Comparison of ENCODE assay signal across 9 cellular contexts in genomic region chr22:22210375-22210774, GRCh38. TPM values are rescaled to one million over a fixed set of nuclear protein-coding genes. Genes with fewer than 3 reads are reported as not detected.
DNase-seq lines count a peak whose midpoint lies in the region; ATAC-seq and TF ChIP-seq lines count a peak whose summit lies in the region.
"Had no signal": no experiment of that assay in that cellular context is flagged by ENCODE, and none has a peak within 500 bp of the region (broad histone marks: within the 10 kb centered on the region; RNA-seq: fewer than 3 reads in every experiment).

No MANE protein-coding gene starts in this region.

- no peak overlapping the region for H3K27ac ChIP-seq in SK-N-SH (ENCODE audit: low read depth in 2 of 2, low read length in 1 of 2)

- no peak overlapping the region for H3K4me3 ChIP-seq in SK-N-SH (ENCODE audit: low read depth in 2 of 2, low read length in 1 of 2)

- H3K9me2 ChIP-seq in SK-N-SH: no peaks in the 10 kb centered on the region

- H3K4me2 ChIP-seq in SK-N-SH: peak overlapping the region; percentile 18; the same call in 1 of the 2 replicates

- no peak overlapping the region for H3K9ac ChIP-seq in SK-N-SH

- no peak for TF ChIP-seq RAD21 in SK-N-SH (IDR thresholded peaks at IDR 0.05; ENCODE audit: low read length)

- no peak; the same call in 2 of the 3 replicates for ATAC-seq in SK-N-SH treated with all-trans-retinoic acid at 6 μM for 48 hours

- no peak overlapping the region for H2AFZ ChIP-seq in SK-N-SH (ENCODE audit: low read depth)

- CTCF ChIA-PET in SK-N-SH (lab: Yijun Ruan, JAX): interaction anchor here (0.7 to 7.8 kb wide), 5 partner anchors 9 to 645 kb away, joined by 3 to 55 read pairs (median 3); no protein-coding TSS in a partner anchor
- CTCF ChIA-PET in activated CD4-positive, alpha-beta memory T cell treated with anti-CD3 and anti-CD28 coated beads, Interleukin-2, amount 10 ng/mL, durations not matched to agents 7 days and 5 days (lab: Charles Lee): interaction anchor here (0.6 to 8.6 kb wide), 4 partner anchors 13 to 367 kb away, joined by 3 to 153 read pairs (median 4); no protein-coding TSS in a partner anchor

- 15% methylated on average over 4 of the region's 4 CpGs for WGBS in SK-N-SH (ENCODE audit: low lambda C conversion rate)

- peaks cover 0 to 6% of the 10 kb centered on the region in 2 experiments; a peak in 1 of 4 replicates for H3K4me1 ChIP-seq in SK-N-SH (ENCODE audit: control insufficient read depth in 1 of 2, insufficient read depth in 2 of 2, low read depth in 1 of 2, low read length in 1 of 2)

- H3K36me3 ChIP-seq in SK-N-SH (replicated peaks in 1 of 2; ENCODE audit: control insufficient read depth in 1 of 2, insufficient read depth in 2 of 2, low read length in 1 of 2): no peaks in the 10 kb centered on the region

- POLR2A ChIA-PET in SK-N-SH (lab: Yijun Ruan, JAX): no interaction called here
- POLR2A ChIA-PET in activated CD4-positive, alpha-beta memory T cell treated with anti-CD3 and anti-CD28 coated beads, Interleukin-2, amount 10 ng/mL, durations not matched to agents 7 days and 5 days (lab: Charles Lee): interaction anchor here (0.9 to 2.0 kb wide), 6 partner anchors 9 to 100 kb away, joined by 3 to 8 read pairs (median 5); no protein-coding TSS in a partner anchor

- H3K4me3 Mint-ChIP-seq in activated CD4-positive, alpha-beta memory T cell treated with anti-CD3 and anti-CD28 coated beads, Interleukin-2, amount 10 ng/mL, durations not matched to agents 7 days and 5 days: peak overlapping the region; percentile 38
- peak overlapping the region; percentile 19 for H3K4me3 Mint-ChIP-seq in stimulated activated naive CD8-positive, alpha-beta T cell treated with anti-CD3 and anti-CD28 coated beads, Interleukin-15, Interleukin-2, amounts not matched to agents 100 ng/mL and 50 ng/mL, for 24 hours
- H3K4me3 Mint-ChIP-seq: dendritic cell treated with granulocyte-macrophage colony-stimulating factor and Interleukin-4, amounts not matched to agents 40 ng/mL and 50 ng/mL, for 4 days had no signal

- H4K20me1 ChIP-seq in SK-N-SH (ENCODE audit: insufficient read depth): no peaks in the 10 kb centered on the region

- no peaks in the 10 kb centered on the region for H3K9me3 ChIP-seq in SK-N-SH

- H3K27ac Mint-ChIP-seq in activated CD4-positive, alpha-beta memory T cell treated with anti-CD3 and anti-CD28 coated beads, Interleukin-2, amount 10 ng/mL, durations not matched to agents 7 days and 5 days: peak overlapping the region; percentile 95
- peak overlapping the region; percentile 91 for H3K27ac Mint-ChIP-seq in stimulated activated naive CD8-positive, alpha-beta T cell treated with anti-CD3 and anti-CD28 coated beads, Interleukin-15, Interleukin-2, amounts not matched to agents 100 ng/mL and 50 ng/mL, for 24 hours
- H3K27ac Mint-ChIP-seq: dendritic cell treated with granulocyte-macrophage colony-stimulating factor and Interleukin-4, amounts not matched to agents 40 ng/mL and 50 ng/mL, for 4 days had no signal

- TF ChIP-seq CTCF in SK-N-SH (IDR thresholded peaks at IDR 0.05): no peak

- H3K27me3 Mint-ChIP-seq in activated CD4-positive, alpha-beta memory T cell treated with anti-CD3 and anti-CD28 coated beads, Interleukin-2, amount 10 ng/mL, durations not matched to agents 7 days and 5 days: no peaks in the 10 kb centered on the region
- peaks cover 3% of the 10 kb centered on the region for H3K27me3 Mint-ChIP-seq in stimulated activated naive CD8-positive, alpha-beta T cell treated with anti-CD3 and anti-CD28 coated beads, Interleukin-15, Interleukin-2, amounts not matched to agents 100 ng/mL and 50 ng/mL, for 24 hours

- H3K4me1 Mint-ChIP-seq in activated CD4-positive, alpha-beta memory T cell treated with anti-CD3 and anti-CD28 coated beads, Interleukin-2, amount 10 ng/mL, durations not matched to agents 7 days and 5 days: peaks cover 43% of the 10 kb centered on the region
- peaks cover 48% of the 10 kb centered on the region for H3K4me1 Mint-ChIP-seq in stimulated activated naive CD8-positive, alpha-beta T cell treated with anti-CD3 and anti-CD28 coated beads, Interleukin-15, Interleukin-2, amounts not matched to agents 100 ng/mL and 50 ng/mL, for 24 hours (ENCODE audit: low read depth)

- no peaks in the 10 kb centered on the region for H3K36me3 Mint-ChIP-seq in activated CD4-positive, alpha-beta memory T cell treated with anti-CD3 and anti-CD28 coated beads, Interleukin-2, amount 10 ng/mL, durations not matched to agents 7 days and 5 days (ENCODE audit: low read depth)
- H3K36me3 Mint-ChIP-seq in stimulated activated naive CD8-positive, alpha-beta T cell treated with anti-CD3 and anti-CD28 coated beads, Interleukin-15, Interleukin-2, amounts not matched to agents 100 ng/mL and 50 ng/mL, for 24 hours (ENCODE audit: low read depth): no peaks in the 10 kb centered on the region

- TF ChIP-seq EP300 in SK-N-SH (IDR thresholded peaks at IDR 0.05; ENCODE audit: borderline replicate concordance in 1 of 2, low read depth in 1 of 2, low read length in 1 of 2): no peak

- H3K79me2 ChIP-seq in SK-N-SH (ENCODE audit: insufficient read depth): no peaks in the 10 kb centered on the region

- 0 out of 2 replicates have a peak, but pooled peaks cover 6% of the 10 kb centered on the region for H3K27me3 ChIP-seq in SK-N-SH (ENCODE audit: insufficient read depth)

- no peaks in the 10 kb centered on the region for H3F3A ChIP-seq in SK-N-SH (replicated peaks; ENCODE audit: insufficient read depth)

- H3K9me3 Mint-ChIP-seq in activated CD4-positive, alpha-beta memory T cell treated with anti-CD3 and anti-CD28 coated beads, Interleukin-2, amount 10 ng/mL, durations not matched to agents 7 days and 5 days: no peaks in the 10 kb centered on the region
- no peaks in the 10 kb centered on the region for H3K9me3 Mint-ChIP-seq in stimulated activated naive CD8-positive, alpha-beta T cell treated with anti-CD3 and anti-CD28 coated beads, Interleukin-15, Interleukin-2, amounts not matched to agents 100 ng/mL and 50 ng/mL, for 24 hours
- H3K9me3 Mint-ChIP-seq: dendritic cell treated with granulocyte-macrophage colony-stimulating factor and Interleukin-4, amounts not matched to agents 40 ng/mL and 50 ng/mL, for 4 days had no signal

- no peak for DNase-seq in SK-N-SH
- DNase-seq in activated CD4-positive, alpha-beta memory T cell treated with anti-CD3 and anti-CD28 coated beads, Interleukin-2, amount 10 ng/mL, durations not matched to agents 7 days and 5 days: peak; percentile 78
- peak; percentile 6 for DNase-seq in fibroblast of peridontal ligament (ENCODE audit: extremely low read depth)
- DNase-seq in NCI-H748 treated with DMSO at 0.1 percent for 48 hours (lab: John Stamatoyannopoulos, UW): no peak
- DNase-seq in NCI-H345 treated with DMSO at 0.1 percent for 48 hours (lab: John Stamatoyannopoulos, UW; ENCODE audit: unreplicated experiment): no peak
- no peak for DNase-seq in NCI-H2029 (lab: John Stamatoyannopoulos, UW)

TF ChIP-seq in SK-N-SH, 30 proteins besides CTCF, POLR2A, EP300 and RAD21 (continues in another document):
- no peak for TF ChIP-seq USF1 (IDR thresholded peaks at IDR 0.05; ENCODE audit: borderline replicate concordance, low read depth)
- no peak for TF ChIP-seq TAF1 (IDR thresholded peaks at IDR 0.05; ENCODE audit: borderline replicate concordance, low read depth, low read length)
- TF ChIP-seq JUND (IDR thresholded peaks at IDR 0.05): peak; percentile 41; the same call in 1 of the 2 replicates
- TF ChIP-seq RCOR1 (IDR thresholded peaks at IDR 0.05; ENCODE audit: low read length): no peak
- no peak for TF ChIP-seq GATA2 (CRISPR knock-in tag; IDR thresholded peaks at IDR 0.05)
- no peak for TF ChIP-seq USF2 (IDR thresholded peaks at IDR 0.05; ENCODE audit: borderline replicate concordance, low read depth, low read length)

TF ChIP-seq in SK-N-SH treated with all-trans-retinoic acid at 6 μM for 48 hours, 23 proteins besides CTCF, POLR2A, EP300 and RAD21 (continues in another document):
- TF ChIP-seq PATZ1 (CRISPR knock-in tag; IDR thresholded peaks at IDR 0.05; ENCODE audit: borderline replicate concordance): no peak
- no peak for TF ChIP-seq PPARA (CRISPR knock-in tag; IDR thresholded peaks at IDR 0.05; ENCODE audit: borderline replicate concordance)
- no peak for TF ChIP-seq ZFP30 (CRISPR knock-in tag; IDR thresholded peaks at IDR 0.05)
- TF ChIP-seq SNAI2 (CRISPR knock-in tag; IDR thresholded peaks at IDR 0.05): no peak
- TF ChIP-seq OSR1 (CRISPR knock-in tag; IDR thresholded peaks at IDR 0.05): no peak
- no peak for TF ChIP-seq ISL1 (CRISPR knock-in tag; IDR thresholded peaks at IDR 0.05)
- TF ChIP-seq CREB5 (CRISPR knock-in tag; IDR thresholded peaks at IDR 0.05; ENCODE audit: low read depth): no peak

RNA-seq across cellular contexts. Expression of gene VPREB1, which starts 34.2 kb away (rescaled TPM):
- not detected in 2 replicates for polyA plus RNA-seq in SK-N-SH (2012; rRNA removed)
- polyA plus RNA-seq in SK-N-SH (2012; cell fraction: cytosol; rRNA removed): not detected in 2 replicates
- not detected in 2 replicates for polyA plus RNA-seq in SK-N-SH (2012; cell fraction: nucleus; rRNA removed)
- total RNA-seq in activated CD4-positive, alpha-beta memory T cell treated with anti-CD3 and anti-CD28 coated beads, Interleukin-2, amount 10 ng/mL, durations not matched to agents 7 days and 5 days: not detected

Comparison
In these comparisons a context has a peak if more than half of its experiments do, and no peak if none do; other contexts are left out.
1. DNase-seq: peak in activated CD4-positive, alpha-beta memory T cell treated with anti-CD3 and anti-CD28 coated beads, Interleukin-2, amount 10 ng/mL, durations not matched to agents 7 days and 5 days (single experiment) and fibroblast of peridontal ligament (single experiment); none in SK-N-SH (single experiment), NCI-H748 treated with DMSO at 0.1 percent for 48 hours (single experiment), NCI-H345 treated with DMSO at 0.1 percent for 48 hours (single experiment) and NCI-H2029 (single experiment).